Comparison of ENCODE assay signal across 31 cellular contexts in the genomic region with DNA sequence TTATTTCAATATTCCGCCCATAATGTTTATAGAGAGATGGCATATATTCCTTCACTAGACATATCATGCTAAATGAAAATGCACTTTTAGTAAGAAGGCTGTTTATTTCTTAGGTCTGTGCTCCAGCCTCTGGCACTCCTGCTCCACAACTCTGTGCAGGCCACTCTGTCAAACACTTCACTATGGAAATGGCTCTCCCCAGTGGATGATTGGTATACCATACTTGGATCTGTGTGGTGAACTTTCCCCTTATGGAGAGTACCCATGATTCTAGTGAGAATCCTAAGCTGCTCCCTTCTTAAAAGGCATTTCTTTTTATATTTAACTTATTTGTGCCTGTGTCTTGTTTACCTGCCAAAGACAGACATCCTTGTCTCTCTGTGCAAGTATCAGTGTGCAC.
A peak's percentile ranks its signal among the peaks of the same experiment; 100 is the strongest.
DNase-seq lines count a peak whose midpoint lies in the region; ATAC-seq and TF ChIP-seq lines count a peak whose summit lies in the region.
"Had no signal": no experiment of that assay in that cellular context is flagged by ENCODE, and none has a peak within 500 bp of the region (broad histone marks: within the 10 kb centered on the region; RNA-seq: fewer than 3 reads in every experiment).

No MANE protein-coding gene starts in this region.

- H3K4me1 Mint-ChIP-seq in CD4-positive, alpha-beta memory T cell, result no peaks in the 10 kb centered on the region
- H3K4me1 Mint-ChIP-seq: activated B cell treated with CpG ODN at 0.5 μM for 24 hours; activated CD4-positive, alpha-beta T cell treated with anti-CD3 and anti-CD28 coated beads, Interleukin-2, amount 10 ng/mL, durations not matched to agents 7 days and 5 days; activated naive CD8-positive, alpha-beta T cell treated with anti-CD3 and anti-CD28 coated beads for 36 hours; naive thymus-derived CD4-positive, alpha-beta T cell had no signal

- no peak overlapping the region for H3K9ac ChIP-seq in MM.1S (ENCODE audit: low read length)
- H3K9ac ChIP-seq: GM23248 had no signal

- no peak overlapping the region for H3K4me2 ChIP-seq in MM.1S (ENCODE audit: low read depth, low read length)

- H3K27ac Mint-ChIP-seq in CD4-positive, alpha-beta memory T cell, result no peak overlapping the region
- H3K27ac Mint-ChIP-seq: activated B cell treated with CpG ODN at 0.5 μM for 24 hours; activated CD4-positive, alpha-beta T cell treated with anti-CD3 and anti-CD28 coated beads, Interleukin-2, amount 10 ng/mL, durations not matched to agents 7 days and 5 days; activated naive CD8-positive, alpha-beta T cell treated with anti-CD3 and anti-CD28 coated beads for 36 hours; CD4-positive, alpha-beta T cell; naive thymus-derived CD4-positive, alpha-beta T cell had no signal

- CTCF ChIA-PET in CD4-positive, alpha-beta memory T cell (lab: Charles Lee; ENCODE audit: partially characterized antibody), result no interaction called here

- no peak for ATAC-seq in HG03159 (IDR thresholded peaks at IDR 0.05; ENCODE audit: unreplicated experiment)
- ATAC-seq: K562; naive thymus-derived CD4-positive, alpha-beta T cell; psoas muscle had no signal

- H3K4me3 ChIP-seq in LNCaP clone FGC (ENCODE audit: low read depth, low read length), result no peak overlapping the region
- H3K4me3 ChIP-seq in choroid plexus epithelial cell (ENCODE audit: low read depth, low read length), result no peak overlapping the region
- no peak overlapping the region for H3K4me3 ChIP-seq in MM.1S (ENCODE audit: low read length)
- H3K4me3 ChIP-seq in CD4-positive, alpha-beta memory T cell (ENCODE audit: low read length in 2 of 2), result no peak overlapping the region
- H3K4me3 ChIP-seq: GM23248, K562, MG63, Peyer's patch, psoas muscle, tibial artery, vagina had no signal

- H3F3A ChIP-seq in MM.1S (ENCODE audit: insufficient read depth, low read length), result no peaks in the 10 kb centered on the region

- no peaks in the 10 kb centered on the region for H3K36me3 ChIP-seq in MM.1S (replicated peaks; ENCODE audit: insufficient read depth, low read length)
- no peaks in the 10 kb centered on the region for H3K36me3 ChIP-seq in CD4-positive, alpha-beta memory T cell (ENCODE audit: insufficient read depth, low read length)
- H3K36me3 ChIP-seq: MG63, Peyer's patch, tibial artery, vagina had no signal

- no peaks in the 10 kb centered on the region for H3K9me2 ChIP-seq in MM.1S (replicated peaks; ENCODE audit: insufficient read depth, low read length)

- intact Hi-C loops in CD4-positive, alpha-beta memory T cell (cut with micrococcal nuclease), result no loop called here

- H2AFZ ChIP-seq in MM.1S (ENCODE audit: low read length), result no peak overlapping the region
- H2AFZ ChIP-seq: GM23248 had no signal

- H3K27ac ChIP-seq in MM.1S (ENCODE audit: low read length), result no peak overlapping the region
- H3K27ac ChIP-seq in CD4-positive, alpha-beta memory T cell (ENCODE audit: low read depth, low read length), result no peak overlapping the region
- H3K27ac ChIP-seq: epithelial cell of prostate, GM23248, Peyer's patch, psoas muscle, tibial artery, vagina had no signal

- no peaks in the 10 kb centered on the region for H3K27me3 Mint-ChIP-seq in CD4-positive, alpha-beta memory T cell
- H3K27me3 Mint-ChIP-seq: activated B cell treated with CpG ODN at 0.5 μM for 24 hours; activated CD4-positive, alpha-beta T cell treated with anti-CD3 and anti-CD28 coated beads, Interleukin-2, amount 10 ng/mL, durations not matched to agents 7 days and 5 days; activated naive CD8-positive, alpha-beta T cell treated with anti-CD3 and anti-CD28 coated beads for 36 hours; CD4-positive, alpha-beta T cell; naive thymus-derived CD4-positive, alpha-beta T cell had no signal

- POLR2A ChIA-PET in CD4-positive, alpha-beta memory T cell (lab: Charles Lee; ENCODE audit: partially characterized antibody), result no interaction called here

- H3K9me3 Mint-ChIP-seq in CD4-positive, alpha-beta memory T cell, result peaks cover 0 to 20% (median 12%) of the 10 kb centered on the region in 8 donors

- H3K27me3 ChIP-seq in MM.1S (replicated peaks; ENCODE audit: insufficient read depth, low read length), result no peaks in the 10 kb centered on the region
- H3K27me3 ChIP-seq in CD4-positive, alpha-beta memory T cell (ENCODE audit: insufficient read depth, low read length), result no peaks in the 10 kb centered on the region
- H3K27me3 ChIP-seq: MG63, Peyer's patch, tibial artery, vagina had no signal

- H3K4me3 Mint-ChIP-seq in CD4-positive, alpha-beta memory T cell, result no peak overlapping the region
- H3K4me3 Mint-ChIP-seq: activated B cell treated with CpG ODN at 0.5 μM for 24 hours; activated CD4-positive, alpha-beta T cell treated with anti-CD3 and anti-CD28 coated beads, Interleukin-2, amount 10 ng/mL, durations not matched to agents 7 days and 5 days; activated naive CD8-positive, alpha-beta T cell treated with anti-CD3 and anti-CD28 coated beads for 36 hours; CD4-positive, alpha-beta T cell; naive thymus-derived CD4-positive, alpha-beta T cell had no signal

- H3K4me1 ChIP-seq in MM.1S (ENCODE audit: low read length), result no peaks in the 10 kb centered on the region
- no peaks in the 10 kb centered on the region for H3K4me1 ChIP-seq in CD4-positive, alpha-beta memory T cell (ENCODE audit: insufficient read depth, low read length)
- H3K4me1 ChIP-seq: Peyer's patch, psoas muscle, tibial artery, vagina had no signal

- H3K9me3 ChIP-seq in MM.1S (replicated peaks; ENCODE audit: insufficient read depth, low read length), result no peaks in the 10 kb centered on the region
- H3K9me3 ChIP-seq in CD4-positive, alpha-beta memory T cell (ENCODE audit: control insufficient read depth in 1 of 2, low read length in 2 of 2), result peaks cover 0 to 4% of the 10 kb centered on the region in 2 donors
- H3K9me3 ChIP-seq: MG63 had no signal

- no peaks in the 10 kb centered on the region for H4K20me1 ChIP-seq in MM.1S (ENCODE audit: insufficient read depth, low read length)

- no peaks in the 10 kb centered on the region for H3K79me2 ChIP-seq in MM.1S (ENCODE audit: low read length)

- DNase-seq in NCI-H1694 (lab: John Stamatoyannopoulos, UW), result peak; percentile 16
- no peak for DNase-seq in NCI-H1694 treated with DMSO at 0.1 percent for 48 hours (lab: John Stamatoyannopoulos, UW)
- DNase-seq in LNCaP clone FGC (ENCODE audit: low read depth), result no peak
- DNase-seq in choroid plexus epithelial cell (ENCODE audit: low read depth), result peak; percentile 11
- DNase-seq in myocyte (ENCODE audit: low read depth), result peak; percentile 19
- no peak for DNase-seq in MM.1S
- no peak for DNase-seq in CD4-positive, alpha-beta memory T cell
- DNase-seq: activated B cell treated with CpG ODN at 0.5 μM for 24 hours; activated CD4-positive, alpha-beta T cell treated with anti-CD3 and anti-CD28 coated beads, Interleukin-2, amount 10 ng/mL, durations not matched to agents 7 days and 5 days; activated effector memory CD4-positive, alpha-beta T cell treated with Interleukin-2 at 50 U/mL for 16 hours; activated naive CD8-positive, alpha-beta T cell treated with anti-CD3 and anti-CD28 coated beads for 36 hours; activated T-cell treated with anti-CD3 and anti-CD28 coated beads, Interleukin-2, amount 50 U/mL, for 1 hour; anterior cingulate cortex; CD4-positive, alpha-beta T cell; effector CD4-positive, alpha-beta T cell; GM23248; MG63; naive thymus-derived CD4-positive, alpha-beta T cell; NCI-H1105 treated with DMSO at 0.1 percent for 48 hours; NCI-H2081 treated with DMSO at 0.1 percent for 48 hours; NCI-H446 treated with DMSO at 0.1 percent for 48 hours; NK-92 treated with Interleukin-12 subunit alpha and Interleukin-12 subunit beta, amount 100 ng/mL, for 24 hours; occipital lobe; Peyer's patch; psoas muscle; stimulated activated CD4-positive, alpha-beta T cell treated with anti-CD3 and anti-CD28 coated beads, Interleukin-4, amount 100 ng/mL, for 24 hours; tibial artery had no signal

- H3K36me3 Mint-ChIP-seq in CD4-positive, alpha-beta memory T cell, result no peaks in the 10 kb centered on the region
- H3K36me3 Mint-ChIP-seq: activated naive CD8-positive, alpha-beta T cell treated with anti-CD3 and anti-CD28 coated beads for 36 hours had no signal

- TF ChIP-seq CTCF in LNCaP clone FGC (IDR thresholded peaks at IDR 0.05; ENCODE audit: control insufficient read depth, extremely low read depth, insufficient read depth) (peak; percentile 26), choroid plexus epithelial cell (conservative IDR thresholded peaks at IDR 0.05; ENCODE audit: low read depth, low read length) (no peak), MM.1S (IDR thresholded peaks at IDR 0.05; ENCODE audit: low read length) (no peak)

Comparison
In these comparisons a context has a peak if more than half of its experiments do, and no peak if none do; other contexts are left out.
1. DNase-seq: peak in NCI-H1694 (single experiment), choroid plexus epithelial cell (single experiment) and myocyte (single experiment); none in NCI-H1694 treated with DMSO at 0.1 percent for 48 hours (single experiment), LNCaP clone FGC (single experiment), MM.1S (single experiment) and CD4-positive, alpha-beta memory T cell (0 of 5).